Comparison of ENCODE assay signal across 8 cellular contexts in genomic region chr17:47694818-47695663, GRCh38. TPM values are rescaled to one million over a fixed set of nuclear protein-coding genes. Genes with fewer than 3 reads are reported as not detected.
A peak's percentile ranks its signal among the peaks of the same experiment; 100 is the strongest.
DNase-seq lines count a peak whose midpoint lies in the region; ATAC-seq lines count a peak whose summit lies in the region.

No MANE protein-coding gene starts in this region.

- no peaks in the 10 kb centered on the region for H3K27me3 ChIP-seq in ectodermal cell (ENCODE audit: control insufficient read depth, insufficient read depth, low read length, poor library complexity, severe bottlenecking)

- no peaks in the 10 kb centered on the region for H3K9me3 ChIP-seq in ectodermal cell (ENCODE audit: control insufficient read depth, low read length)

- peak overlapping the region; percentile 86 for H3K27ac Mint-ChIP-seq in stimulated activated naive CD8-positive, alpha-beta T cell treated with anti-CD3 and anti-CD28 coated beads, Interleukin-15, Interleukin-2, amounts not matched to agents 100 ng/mL and 50 ng/mL, for 24 hours

- peak overlapping the region; percentile 80 for H3K4me3 Mint-ChIP-seq in stimulated activated naive CD8-positive, alpha-beta T cell treated with anti-CD3 and anti-CD28 coated beads, Interleukin-15, Interleukin-2, amounts not matched to agents 100 ng/mL and 50 ng/mL, for 24 hours

- WGBS in ectodermal cell, 2 experiments, result 0 to 1% methylated on average over 59 to 60 of the region's 60 CpGs

- peak; percentile 88 for DNase-seq in AG20443 (ENCODE audit: low spot score)
- peak; percentile 76 for DNase-seq in KG1 (lab: John Stamatoyannopoulos, UW)
- peak; percentile 38 to 42 for DNase-seq in activated CD4-positive, alpha-beta T cell treated with anti-CD3 and anti-CD28 coated beads, Interleukin-2, amount 50 U/mL, for 24 hours (ENCODE audit: low read depth in 1 of 2, low spot score in 1 of 2)
- peak; percentile 91 for DNase-seq in mesenteric fat pad (ENCODE audit: low spot score)

- peaks cover 14% of the 10 kb centered on the region for H3K4me1 ChIP-seq in ectodermal cell (ENCODE audit: control insufficient read depth, insufficient read depth, low read length)

- H3K36me3 ChIP-seq in ectodermal cell (ENCODE audit: control insufficient read depth, insufficient read depth, low read length), result peaks cover 11% of the 10 kb centered on the region

- no peaks in the 10 kb centered on the region for H3K9me3 Mint-ChIP-seq in stimulated activated naive CD8-positive, alpha-beta T cell treated with anti-CD3 and anti-CD28 coated beads, Interleukin-15, Interleukin-2, amounts not matched to agents 100 ng/mL and 50 ng/mL, for 24 hours

- peaks cover 4% of the 10 kb centered on the region for H3K36me3 Mint-ChIP-seq in stimulated activated naive CD8-positive, alpha-beta T cell treated with anti-CD3 and anti-CD28 coated beads, Interleukin-15, Interleukin-2, amounts not matched to agents 100 ng/mL and 50 ng/mL, for 24 hours (ENCODE audit: low read depth)

- no peak overlapping the region for H3K27ac ChIP-seq in ectodermal cell (ENCODE audit: insufficient read depth, low read depth, low read length, poor library complexity, severe bottlenecking)

- peak overlapping the region; percentile 67 for H3K4me3 ChIP-seq in ectodermal cell (ENCODE audit: insufficient read depth, low read depth, low read length)

- ATAC-seq in GM18909 (IDR thresholded peaks at IDR 0.05; ENCODE audit: poor library complexity, unreplicated experiment), result no peak
- ATAC-seq in HG02840 (IDR thresholded peaks at IDR 0.05; ENCODE audit: low FRiP score, unreplicated experiment), result no peak

- H3K27me3 Mint-ChIP-seq in stimulated activated naive CD8-positive, alpha-beta T cell treated with anti-CD3 and anti-CD28 coated beads, Interleukin-15, Interleukin-2, amounts not matched to agents 100 ng/mL and 50 ng/mL, for 24 hours, result no peaks in the 10 kb centered on the region

- H3K4me1 Mint-ChIP-seq in stimulated activated naive CD8-positive, alpha-beta T cell treated with anti-CD3 and anti-CD28 coated beads, Interleukin-15, Interleukin-2, amounts not matched to agents 100 ng/mL and 50 ng/mL, for 24 hours (ENCODE audit: low read depth), result peaks cover 74% of the 10 kb centered on the region

RNA-seq across cellular contexts. Expression of gene TBKBP1, which starts 1.1 kb away (rescaled TPM):
- polyA plus RNA-seq in ectodermal cell (2013, experiment 1 of 4), result 25.7 TPM
- 28.1 TPM for polyA plus RNA-seq in ectodermal cell (2013, experiment 2 of 4)
- polyA plus RNA-seq in ectodermal cell (2013, experiment 3 of 4), result 20.0 TPM
- 22.4 TPM for polyA plus RNA-seq in ectodermal cell (2013, experiment 4 of 4)
- total RNA-seq in mesenteric fat pad, result 21.7 TPM

RNA-seq across cellular contexts. Expression of gene TBX21, which starts 38.0 kb away (rescaled TPM):
- not detected for polyA plus RNA-seq in ectodermal cell (2013, experiment 1 of 4)
- polyA plus RNA-seq in ectodermal cell (2013, experiment 2 of 4), result not detected
- polyA plus RNA-seq in ectodermal cell (2013, experiment 3 of 4), result not detected
- not detected for polyA plus RNA-seq in ectodermal cell (2013, experiment 4 of 4)
- 0.35 TPM for total RNA-seq in mesenteric fat pad

RNA-seq across cellular contexts. Expression of gene KPNB1, which starts 45.3 kb away (rescaled TPM):
- 428 TPM for polyA plus RNA-seq in ectodermal cell (2013, experiment 1 of 4)
- 448 TPM for polyA plus RNA-seq in ectodermal cell (2013, experiment 2 of 4)
- polyA plus RNA-seq in ectodermal cell (2013, experiment 3 of 4), result 410 TPM
- 387 TPM for polyA plus RNA-seq in ectodermal cell (2013, experiment 4 of 4)
- 276 TPM for total RNA-seq in mesenteric fat pad

Comparison
In these comparisons a context has a peak if more than half of its experiments do, and no peak if none do; other contexts are left out.
1. DNase-seq: peak in every context shown above with its lines; median percentile 91 in mesenteric fat pad; 88 in AG20443; 76 in KG1; 40 in activated CD4-positive, alpha-beta T cell treated with anti-CD3 and anti-CD28 coated beads, Interleukin-2, amount 50 U/mL, for 24 hours.